In genomic region chr2:88658890-88659881, GRCh38 we compare ENCODE assay signal across 9 cellular contexts. TPM values are rescaled to one million over a fixed set of nuclear protein-coding genes. Genes with fewer than 3 reads are reported as not detected.
A peak's percentile ranks its signal among the peaks of the same experiment; 100 is the strongest.
DNase-seq lines count a peak whose midpoint lies in the region; ATAC-seq, FAIRE-seq and TF ChIP-seq lines count a peak whose summit lies in the region.
"Had no signal": no experiment of that assay in that cellular context is flagged by ENCODE, and none has a peak within 500 bp of the region (broad histone marks: within the 10 kb centered on the region; RNA-seq: fewer than 3 reads in every experiment).

No MANE protein-coding gene starts in this region.

- intact Hi-C loops in adrenal gland (cut with DNase I) (no loop called here), tibial artery (cut with DNase I; ENCODE audit: low total_unique reads) (no loop called here)

- TF ChIP-seq CTCF in adrenal gland (IDR thresholded peaks at IDR 0.05) (no peak), tibial artery (IDR thresholded peaks at IDR 0.05) (no peak)

- H3K27ac ChIP-seq in HUES64 (ENCODE audit: low read depth, low read length) (peak overlapping the region; percentile 86), adrenal gland (peak overlapping the region; percentile 28 to 91 (median 79)), iPS-18a (ENCODE audit: low read length) (peak overlapping the region; percentile 35), tibial artery (peak overlapping the region; percentile 29 to 53)
- H3K27ac ChIP-seq: HL-60 had no signal

- DNase-seq in adrenal gland (peak in 6 of 7 donors; percentile 48 to 73 (median 62)), tibial artery (peak; percentile 60 to 70), HuH-7 (ENCODE audit: low spot score) (no peak), GM12892 (ENCODE audit: insufficient read length) (no peak), NCI-H1048 (lab: John Stamatoyannopoulos, UW) (no peak)

- WGBS in HUES64 = 55% methylated on average over 6 of the region's 8 CpGs
- 56 to 74% (median 61%) methylated on average over 8 of the region's 8 CpGs for WGBS in adrenal gland, 4 donors

- H3K4me3 ChIP-seq in HUES64 (ENCODE audit: low read length) (no peak overlapping the region), adrenal gland (no peak overlapping the region), iPS-18a (ENCODE audit: low read length) (peak overlapping the region; percentile 15), tibial artery (no peak overlapping the region)

- H3K36me3 ChIP-seq in HUES64 (ENCODE audit: insufficient read depth, low read length) = no peaks in the 10 kb centered on the region
- no peaks in the 10 kb centered on the region for H3K36me3 ChIP-seq in adrenal gland (replicated peaks in 1 of 2)
- H3K36me3 ChIP-seq in iPS-18a (ENCODE audit: control insufficient read depth, low read depth, low read length) = no peaks in the 10 kb centered on the region
- H3K36me3 ChIP-seq in tibial artery = no peaks in the 10 kb centered on the region

- TF ChIP-seq POLR2A in adrenal gland (IDR thresholded peaks at IDR 0.05) = no peak
- no peak for TF ChIP-seq POLR2A in GM12892 (IDR thresholded peaks at IDR 0.05; ENCODE audit: low read depth, low read length)

- H3K4me1 ChIP-seq in HUES64 (ENCODE audit: insufficient read depth, low read length) = peaks cover 16% of the 10 kb centered on the region
- H3K4me1 ChIP-seq in adrenal gland (replicated peaks in 1 of 2) = peaks cover 11 to 20% of the 10 kb centered on the region in 2 donors
- peaks cover 17% of the 10 kb centered on the region for H3K4me1 ChIP-seq in iPS-18a (ENCODE audit: control insufficient read depth, low read depth, low read length)
- H3K4me1 ChIP-seq in tibial artery = peaks cover 0 to 19% (median 0%) of the 10 kb centered on the region in 4 donors

- H3K9ac ChIP-seq in HUES64 (ENCODE audit: low read depth, low read length) (peak overlapping the region; percentile 35; the same call in 1 of the 2 replicates), iPS-18a (ENCODE audit: low read length) (peak overlapping the region; percentile 4)

- ATAC-seq in GM18873 (IDR thresholded peaks at IDR 0.05; ENCODE audit: low FRiP score, unreplicated experiment) = no peak

- H3K27me3 ChIP-seq in HUES64 (ENCODE audit: insufficient read depth, low read length) = no peaks in the 10 kb centered on the region
- no peaks in the 10 kb centered on the region for H3K27me3 ChIP-seq in adrenal gland
- no peaks in the 10 kb centered on the region for H3K27me3 ChIP-seq in iPS-18a (ENCODE audit: control insufficient read depth, insufficient read depth, low read length)
- H3K27me3 ChIP-seq in tibial artery = no peaks in the 10 kb centered on the region

- FAIRE-seq in GM12892 (lab: Jason Lieb, UNC) = no peak

- H3K9me3 ChIP-seq in HUES64 (ENCODE audit: insufficient read depth, low read depth, low read length) (no peaks in the 10 kb centered on the region), adrenal gland (replicated peaks in 1 of 3) (no peaks in the 10 kb centered on the region), iPS-18a (ENCODE audit: control insufficient read depth, low read depth, low read length) (no peaks in the 10 kb centered on the region), tibial artery (no peaks in the 10 kb centered on the region)

RNA-seq across cellular contexts. Expression of gene EIF2AK3, which starts 31.9 kb away (rescaled TPM):
- 11.7 TPM for polyA plus RNA-seq in HUES64 (2013, experiment 1 of 2)
- polyA plus RNA-seq in HUES64 (2013, experiment 2 of 2) = 17.4 TPM
- total RNA-seq in adrenal gland = 10 to 100 TPM; 15.3 to 89.6 (median 21.3) TPM
- 10 to 100 TPM in 1 of 3 donors, 1 to 10 TPM in 2; 3.6 to 50.2 (median 4.0) TPM for polyA plus RNA-seq in adrenal gland
- polyA plus RNA-seq in GM12892 (2012; ENCODE audit: missing spikeins) = 30.2 TPM

RNA-seq across cellular contexts. Expression of gene RPIA, which starts 32.3 kb away (rescaled TPM):
- 18.2 TPM for polyA plus RNA-seq in HUES64 (2013, experiment 1 of 2)
- 21.1 TPM for polyA plus RNA-seq in HUES64 (2013, experiment 2 of 2)
- total RNA-seq in adrenal gland = 10 to 100 TPM in 4 of 8 donors, 1 to 10 TPM in 4; 1.9 to 16.9 (median 9.1) TPM
- 10 to 100 TPM; 11.4 to 15.4 (median 11.5) TPM for polyA plus RNA-seq in adrenal gland
- 41.7 TPM for polyA plus RNA-seq in GM12892 (2012; ENCODE audit: missing spikeins)

Comparison
In these comparisons a context has a peak if more than half of its experiments do, and no peak if none do; other contexts are left out.
1. H3K27ac ChIP-seq: peak in every context shown above with its lines; median percentile 86 in HUES64; 79 in adrenal gland; 41 in tibial artery; 35 in iPS-18a.
2. DNase-seq: peak in adrenal gland (6 of 7) and tibial artery (2 of 2); none in HuH-7 (single experiment), GM12892 (single experiment) and NCI-H1048 (single experiment).